ENCODE assay signal across 2 cellular contexts in the genomic region with DNA sequence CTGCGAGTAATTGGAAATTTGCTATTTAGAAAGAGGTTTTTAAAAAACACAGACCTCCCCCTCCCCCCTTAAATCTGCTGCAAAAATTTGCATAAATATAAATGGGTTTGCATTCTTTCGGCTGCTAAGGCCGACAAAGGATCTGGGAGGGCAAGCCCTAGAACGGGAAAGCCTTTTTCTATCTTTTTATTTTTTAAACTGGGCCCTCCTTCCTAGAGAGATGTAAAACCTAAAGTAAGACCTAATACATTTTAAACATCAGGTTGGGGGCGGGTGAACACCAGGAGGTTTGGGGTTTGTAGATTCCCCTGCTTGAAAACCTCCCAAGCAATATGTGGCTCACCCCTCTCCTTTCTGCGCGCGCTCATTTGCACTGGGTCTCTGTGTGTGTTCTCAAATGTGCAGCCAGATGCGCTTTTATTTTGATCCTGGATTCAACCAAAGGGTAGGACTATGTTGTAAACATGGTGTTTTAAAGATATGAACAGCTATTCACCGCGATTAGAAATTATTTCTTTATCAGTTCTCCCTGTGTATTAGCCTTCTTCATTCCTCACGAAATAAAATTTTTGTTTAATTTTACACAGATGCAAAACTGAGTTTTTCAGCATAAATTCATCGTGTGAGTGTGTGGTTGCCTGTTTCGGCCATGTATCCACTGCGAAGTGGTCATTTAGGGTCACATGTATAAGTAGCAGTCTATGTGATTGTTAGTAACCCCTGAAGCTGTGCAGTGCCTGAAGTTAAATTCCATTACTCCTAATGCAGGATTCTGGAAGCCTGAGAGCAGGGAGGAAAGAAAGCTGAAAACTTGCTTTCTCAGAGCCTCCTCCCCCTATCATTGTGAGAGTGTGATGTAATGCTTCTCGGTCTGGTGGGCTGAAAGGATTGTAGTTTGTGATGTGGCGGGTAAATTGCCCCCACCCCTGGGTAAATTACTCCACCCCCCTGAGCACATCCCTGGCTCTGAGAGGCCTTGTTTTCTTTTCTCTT.
TF ChIP-seq lines count a peak whose summit lies in the region.

No MANE protein-coding gene starts in this region.

TF ChIP-seq in HCT116, 20 proteins besides CTCF, POLR2A, EP300 and RAD21:
- TF ChIP-seq, protein P1, sequence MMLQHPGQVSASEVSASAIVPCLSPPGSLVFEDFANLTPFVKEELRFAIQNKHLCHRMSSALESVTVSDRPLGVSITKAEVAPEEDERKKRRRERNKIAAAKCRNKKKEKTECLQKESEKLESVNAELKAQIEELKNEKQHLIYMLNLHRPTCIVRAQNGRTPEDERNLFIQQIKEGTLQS (IDR thresholded peaks at IDR 0.05), result no peak
- TF ChIP-seq TCF7L2 (IDR thresholded peaks at IDR 0.05; ENCODE audit: borderline replicate concordance, extremely low read depth, insufficient read depth, insufficient read length) (no peak), MAX (IDR thresholded peaks at IDR 0.05) (no peak), CBX3 (IDR thresholded peaks at IDR 0.05; ENCODE audit: low read depth) (no peak), ZNF274 (IDR thresholded peaks at IDR 0.05; ENCODE audit: low read depth, low read length) (no peak), EZH2 (IDR thresholded peaks at IDR 0.05) (no peak)

TF ChIP-seq in GM12878, 131 proteins besides CTCF, POLR2A, EP300 and RAD21:
- TF ChIP-seq POU2F2 (IDR thresholded peaks at IDR 0.05; ENCODE audit: borderline replicate concordance, low read depth, low read length), result peak; percentile 90; the same call in 2 of the 3 replicates
- TF ChIP-seq BHLHE40 (IDR thresholded peaks at IDR 0.05; ENCODE audit: borderline replicate concordance in 1 of 2, low read depth in 2 of 2, low read length in 1 of 2), result 0 out of 4 replicates have a peak, but pooled peaks of 1 of the 2 experiments have one; percentile 17
- TF ChIP-seq ZNF384 (IDR thresholded peaks at IDR 0.05; ENCODE audit: borderline replicate concordance, low read depth, low read length), result no peak
- TF ChIP-seq CHD2 (IDR thresholded peaks at IDR 0.05; ENCODE audit: borderline replicate concordance, low read depth, low read length), result 0 out of 2 replicates have a peak, but pooled peaks have one; percentile 26
- no peak for TF ChIP-seq TAF1 (IDR thresholded peaks at IDR 0.05; ENCODE audit: borderline replicate concordance, low read depth, low read length)
- TF ChIP-seq EED (IDR thresholded peaks at IDR 0.05; ENCODE audit: low read depth), result peak; percentile 62; the same call in 1 of the 2 replicates
- no peak for TF ChIP-seq MEF2B (IDR thresholded peaks at IDR 0.05; ENCODE audit: partially characterized antibody, poor library complexity, severe bottlenecking)
- peak; percentile 50; the same call in 1 of the 2 replicates for TF ChIP-seq JUNB (IDR thresholded peaks at IDR 0.05)
- TF ChIP-seq CREB1 (IDR thresholded peaks at IDR 0.05; ENCODE audit: low read depth), result peak; percentile 45; the same call in 1 of the 2 replicates
- TF ChIP-seq SREBF2 (IDR thresholded peaks at IDR 0.05; ENCODE audit: low read length), result no peak
- TF ChIP-seq IRF4 (IDR thresholded peaks at IDR 0.05; ENCODE audit: low read depth, low read length), result no peak
- TF ChIP-seq RELB (IDR thresholded peaks at IDR 0.05; ENCODE audit: low read depth), result 0 out of 2 replicates have a peak, but pooled peaks have one; percentile 32
- TF ChIP-seq ESRRA (IDR thresholded peaks at IDR 0.05; ENCODE audit: low read length), result no peak
- TF ChIP-seq IKZF2 (IDR thresholded peaks at IDR 0.05), result peak; percentile 25 to 27; a peak in 2 of 4 replicates
- no peak for TF ChIP-seq RBBP5 (conservative IDR thresholded peaks at IDR 0.05)
- 0 out of 2 replicates have a peak, but pooled peaks have one; percentile 43 for TF ChIP-seq PAX5 (IDR thresholded peaks at IDR 0.05; ENCODE audit: borderline replicate concordance, low read depth, low read length)
- no peak for TF ChIP-seq MYB (IDR thresholded peaks at IDR 0.05; ENCODE audit: borderline replicate concordance, low read depth, low read length)
- peak; percentile 96 for TF ChIP-seq ATF7 (IDR thresholded peaks at IDR 0.05; ENCODE audit: low read depth)
- TF ChIP-seq ZNF207 (IDR thresholded peaks at IDR 0.05; ENCODE audit: borderline replicate concordance), result no peak
- TF ChIP-seq, protein P1 (IDR thresholded peaks at IDR 0.05; ENCODE audit: borderline replicate concordance, extremely low read depth, low read depth, low read length), result no peak
- peak; percentile 40; the same call in 1 of the 2 replicates for TF ChIP-seq IKZF1 (conservative IDR thresholded peaks at IDR 0.05)
- TF ChIP-seq, protein P2, sequence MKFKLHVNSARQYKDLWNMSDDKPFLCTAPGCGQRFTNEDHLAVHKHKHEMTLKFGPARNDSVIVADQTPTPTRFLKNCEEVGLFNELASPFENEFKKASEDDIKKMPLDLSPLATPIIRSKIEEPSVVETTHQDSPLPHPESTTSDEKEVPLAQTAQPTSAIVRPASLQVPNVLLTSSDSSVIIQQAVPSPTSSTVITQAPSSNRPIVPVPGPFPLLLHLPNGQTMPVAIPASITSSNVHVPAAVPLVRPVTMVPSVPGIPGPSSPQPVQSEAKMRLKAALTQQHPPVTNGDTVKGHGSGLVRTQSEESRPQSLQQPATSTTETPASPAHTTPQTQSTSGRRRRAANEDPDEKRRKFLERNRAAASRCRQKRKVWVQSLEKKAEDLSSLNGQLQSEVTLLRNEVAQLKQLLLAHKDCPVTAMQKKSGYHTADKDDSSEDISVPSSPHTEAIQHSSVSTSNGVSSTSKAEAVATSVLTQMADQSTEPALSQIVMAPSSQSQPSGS (IDR thresholded peaks at IDR 0.05; ENCODE audit: low read length), result peak; percentile 83
- TF ChIP-seq CEBPB (IDR thresholded peaks at IDR 0.05; ENCODE audit: borderline replicate concordance in 1 of 2, low read depth in 2 of 2, low read length in 2 of 2), result peak in 1 of 2 experiments; percentile 19; a peak in 1 of 4 replicates
- peak; percentile 67; the same call in 1 of the 2 replicates for TF ChIP-seq ASH2L (IDR thresholded peaks at IDR 0.05; ENCODE audit: borderline replicate concordance, low read depth)
- peak; percentile 64; the same call in 1 of the 2 replicates for TF ChIP-seq RUNX3 (IDR thresholded peaks at IDR 0.05; ENCODE audit: low read length)
- TF ChIP-seq MTA3 (IDR thresholded peaks at IDR 0.05; ENCODE audit: borderline replicate concordance, low read length), result 0 out of 2 replicates have a peak, but pooled peaks have one; percentile 39
- TF ChIP-seq CREM (IDR thresholded peaks at IDR 0.05; ENCODE audit: low read depth), result 0 out of 2 replicates have a peak, but pooled peaks have one; percentile 30
- TF ChIP-seq KLF5 (IDR thresholded peaks at IDR 0.05; ENCODE audit: partially characterized antibody), result no peak
- TF ChIP-seq ZNF274 (IDR thresholded peaks at IDR 0.05; ENCODE audit: insufficient read depth, insufficient read length), result no peak
